ENCODE assay signal across 7 cellular contexts in the genomic region with DNA sequence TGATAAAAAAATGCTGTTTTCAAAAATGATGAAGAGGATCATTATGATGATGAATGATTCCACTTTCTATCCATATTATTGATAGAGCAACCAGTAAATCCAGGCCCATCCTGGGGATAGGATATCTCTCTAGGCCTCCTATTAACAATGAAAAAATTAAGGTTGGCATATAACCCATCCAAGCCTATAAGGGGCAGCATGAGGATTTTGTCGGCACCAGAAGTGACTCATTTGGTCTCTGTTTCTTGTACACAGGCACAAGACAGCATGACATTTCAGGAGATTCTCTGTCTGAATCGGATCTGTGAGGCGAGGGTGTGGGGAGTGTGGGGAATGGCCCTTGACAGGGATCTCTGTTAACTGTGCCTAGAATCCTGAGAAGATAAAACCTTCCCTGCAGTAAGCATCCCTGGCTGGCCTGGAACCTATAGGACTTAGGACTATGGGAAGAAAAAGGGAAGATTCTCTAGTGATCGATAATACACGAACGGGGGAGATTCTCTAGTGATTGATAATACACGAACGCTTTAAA. TPM values are rescaled to one million over a fixed set of nuclear protein-coding genes. Genes with fewer than 3 reads are reported as not detected.
DNase-seq lines count a peak whose midpoint lies in the region; ATAC-seq and TF ChIP-seq lines count a peak whose summit lies in the region.
"Not testable (repeated sequence)": the region's sequence is repeated elsewhere in the genome, so short reads cannot be mapped to it uniquely, and the experiment has no call there.

No MANE protein-coding gene starts in this region.

- TF ChIP-seq CTCF in HFFc6 (IDR thresholded peaks at IDR 0.05); activated CD8-positive, alpha-beta T cell treated with anti-CD3 and anti-CD28 coated beads for 36 hours (IDR thresholded peaks at IDR 0.05); endodermal cell (conservative IDR thresholded peaks at IDR 0.05): not testable (repeated sequence)

- WGBS in endodermal cell (ENCODE audit: insufficient coverage in 1 of 2, insufficient read length in 1 of 2), 2 experiments: 32% methylated on average over 4 of the region's 8 CpGs; no CpG with 5 or more reads in 1 of the 2 experiments

- H3K36me3 ChIP-seq in endodermal cell (ENCODE audit: control insufficient read depth, insufficient read depth, low read length): not testable (repeated sequence)

- H3K4me3 Mint-ChIP-seq in HFFc6 (peak overlapping the region; percentile 85), endodermal cell (peak overlapping the region; percentile 72)
- peak overlapping the region; percentile 73 for H3K4me3 Mint-ChIP-seq in activated CD8-positive, alpha-beta T cell treated with anti-CD3 and anti-CD28 coated beads for 36 hours
- H3K4me3 Mint-ChIP-seq in activated naive CD4-positive, alpha-beta T cell treated with anti-CD3 and anti-CD28 coated beads, Interleukin-2, amount 50 U/mL, for 24 hours: peak overlapping the region; percentile 81
- peak overlapping the region in 6 of 10 donors; percentile 42 to 66 (median 57) for H3K4me3 Mint-ChIP-seq in naive thymus-derived CD8-positive, alpha-beta T cell
- peak overlapping the region; percentile 55 for H3K4me3 Mint-ChIP-seq in stimulated activated effector memory CD8-positive, alpha-beta T cell treated with anti-CD3 and anti-CD28 coated beads, Interleukin-12 subunit alpha, Interleukin-12 subunit beta, amount 100 ng/mL, for 72 hours

- not testable (repeated sequence) for H3K27ac ChIP-seq in endodermal cell (ENCODE audit: low read depth, low read length)

- H3K9ac ChIP-seq in endodermal cell (ENCODE audit: extremely low read depth, low read length, poor library complexity, severe bottlenecking): not testable (repeated sequence)

- not testable (repeated sequence) for H3K9me3 Mint-ChIP-seq in HFFc6; activated CD8-positive, alpha-beta T cell treated with anti-CD3 and anti-CD28 coated beads for 36 hours; activated naive CD4-positive, alpha-beta T cell treated with anti-CD3 and anti-CD28 coated beads, Interleukin-2, amount 50 U/mL, for 24 hours; endodermal cell; naive thymus-derived CD8-positive, alpha-beta T cell; stimulated activated effector memory CD8-positive, alpha-beta T cell treated with anti-CD3 and anti-CD28 coated beads, Interleukin-12 subunit alpha, Interleukin-12 subunit beta, amount 100 ng/mL, for 72 hours

- not testable (repeated sequence) for H3K27ac Mint-ChIP-seq in HFFc6; activated CD8-positive, alpha-beta T cell treated with anti-CD3 and anti-CD28 coated beads for 36 hours; activated naive CD4-positive, alpha-beta T cell treated with anti-CD3 and anti-CD28 coated beads, Interleukin-2, amount 50 U/mL, for 24 hours; endodermal cell; naive thymus-derived CD8-positive, alpha-beta T cell
- H3K27ac Mint-ChIP-seq in stimulated activated effector memory CD8-positive, alpha-beta T cell treated with anti-CD3 and anti-CD28 coated beads, Interleukin-12 subunit alpha, Interleukin-12 subunit beta, amount 100 ng/mL, for 72 hours: peak overlapping the region; percentile 73

- H3K4me1 ChIP-seq in endodermal cell (ENCODE audit: control insufficient read depth, insufficient read depth, low read length): not testable (repeated sequence)

- DNase-seq in HFFc6; activated CD8-positive, alpha-beta T cell treated with anti-CD3 and anti-CD28 coated beads for 36 hours; endodermal cell; naive thymus-derived CD8-positive, alpha-beta T cell; stimulated activated effector memory CD8-positive, alpha-beta T cell treated with anti-CD3 and anti-CD28 coated beads, Interleukin-12 subunit alpha, Interleukin-12 subunit beta, amount 100 ng/mL, for 72 hours (ENCODE audit: low spot score in 2 of 2): not testable (repeated sequence)

- H3K4me3 ChIP-seq in endodermal cell (ENCODE audit: low read length): not testable (repeated sequence)

- H3K9me3 ChIP-seq in endodermal cell (ENCODE audit: control insufficient read depth, low read length): not testable (repeated sequence)

- intact Hi-C loops in activated CD8-positive, alpha-beta T cell treated with anti-CD3 and anti-CD28 coated beads for 36 hours (cut with micrococcal nuclease): not testable (repeated sequence)

- not testable (repeated sequence) for H3K27me3 ChIP-seq in endodermal cell (ENCODE audit: control insufficient read depth, insufficient read depth, low read length, poor library complexity, severe bottlenecking)

- POLR2A ChIA-PET in activated CD8-positive, alpha-beta T cell treated with anti-CD3 and anti-CD28 coated beads for 36 hours (lab: Charles Lee); naive thymus-derived CD8-positive, alpha-beta T cell (lab: Charles Lee): not testable (repeated sequence)

- H3K27me3 Mint-ChIP-seq in HFFc6 (ENCODE audit: insufficient read depth); activated naive CD4-positive, alpha-beta T cell treated with anti-CD3 and anti-CD28 coated beads, Interleukin-2, amount 50 U/mL, for 24 hours: not testable (repeated sequence)
- H3K27me3 Mint-ChIP-seq in activated CD8-positive, alpha-beta T cell treated with anti-CD3 and anti-CD28 coated beads for 36 hours: peaks cover 13% of the 10 kb centered on the region
- H3K27me3 Mint-ChIP-seq in endodermal cell (ENCODE audit: insufficient read depth): peaks cover 13% of the 10 kb centered on the region
- peaks cover 4 to 12% (median 10%) of the 10 kb centered on the region in 5 donors for H3K27me3 Mint-ChIP-seq in naive thymus-derived CD8-positive, alpha-beta T cell

- H3K4me1 Mint-ChIP-seq in HFFc6 (ENCODE audit: low read depth); activated CD8-positive, alpha-beta T cell treated with anti-CD3 and anti-CD28 coated beads for 36 hours (ENCODE audit: low read depth); activated naive CD4-positive, alpha-beta T cell treated with anti-CD3 and anti-CD28 coated beads, Interleukin-2, amount 50 U/mL, for 24 hours; endodermal cell; stimulated activated effector memory CD8-positive, alpha-beta T cell treated with anti-CD3 and anti-CD28 coated beads, Interleukin-12 subunit alpha, Interleukin-12 subunit beta, amount 100 ng/mL, for 72 hours: not testable (repeated sequence)
- H3K4me1 Mint-ChIP-seq in naive thymus-derived CD8-positive, alpha-beta T cell: peaks cover 2 to 10% (median 7%) of the 10 kb centered on the region in 4 donors

- H3K36me3 Mint-ChIP-seq in HFFc6 (ENCODE audit: low read depth); activated CD8-positive, alpha-beta T cell treated with anti-CD3 and anti-CD28 coated beads for 36 hours (ENCODE audit: low read depth); activated naive CD4-positive, alpha-beta T cell treated with anti-CD3 and anti-CD28 coated beads, Interleukin-2, amount 50 U/mL, for 24 hours; endodermal cell (ENCODE audit: low read depth); naive thymus-derived CD8-positive, alpha-beta T cell; stimulated activated effector memory CD8-positive, alpha-beta T cell treated with anti-CD3 and anti-CD28 coated beads, Interleukin-12 subunit alpha, Interleukin-12 subunit beta, amount 100 ng/mL, for 72 hours: not testable (repeated sequence)

- peak; percentile 62 for ATAC-seq in SK-N-SH treated with all-trans-retinoic acid at 6 μM for 48 hours
- peak; percentile 30 for ATAC-seq in activated CD8-positive, alpha-beta T cell treated with anti-CD3 and anti-CD28 coated beads for 36 hours
- not testable (repeated sequence) for ATAC-seq in naive thymus-derived CD8-positive, alpha-beta T cell; stimulated activated effector memory CD8-positive, alpha-beta T cell treated with anti-CD3 and anti-CD28 coated beads, Interleukin-12 subunit alpha, Interleukin-12 subunit beta, amount 100 ng/mL, for 72 hours

- CTCF ChIA-PET in activated CD8-positive, alpha-beta T cell treated with anti-CD3 and anti-CD28 coated beads for 36 hours (lab: Charles Lee): not testable (repeated sequence)

RNA-seq across cellular contexts. Expression of a gene that starts 49.5 kb away (rescaled TPM):
- total RNA-seq in HFFc6 (2021; fragmentation: NEBNext Ultra II Directional; extraction: Animal tissue kit (Norgen Biotek cat#: 25700)): 1 to 10 TPM; 1.5 to 2.9 (median 2.3) TPM
- 1 to 10 TPM in 1 of 2 experiments, under 1 TPM in 1; 0.69 to 1.2 TPM for total RNA-seq in activated CD8-positive, alpha-beta T cell treated with anti-CD3 and anti-CD28 coated beads for 36 hours
- 1 to 10 TPM; 5.2 to 6.9 TPM for total RNA-seq in endodermal cell
- polyA plus RNA-seq in endodermal cell (2013, experiment 1 of 2): 0.93 TPM
- polyA plus RNA-seq in endodermal cell (2013, experiment 2 of 2): 1.8 TPM
- total RNA-seq in naive thymus-derived CD8-positive, alpha-beta T cell: 1 to 10 TPM; 3.3 to 3.8 TPM
- 1 to 10 TPM in 1 of 3 donors, under 1 TPM in 2; 0.05 to 1.1 (median 0.12) TPM for polyA plus RNA-seq in naive thymus-derived CD8-positive, alpha-beta T cell
